ENCODE assay signal across 14 cellular contexts in the genomic region with DNA sequence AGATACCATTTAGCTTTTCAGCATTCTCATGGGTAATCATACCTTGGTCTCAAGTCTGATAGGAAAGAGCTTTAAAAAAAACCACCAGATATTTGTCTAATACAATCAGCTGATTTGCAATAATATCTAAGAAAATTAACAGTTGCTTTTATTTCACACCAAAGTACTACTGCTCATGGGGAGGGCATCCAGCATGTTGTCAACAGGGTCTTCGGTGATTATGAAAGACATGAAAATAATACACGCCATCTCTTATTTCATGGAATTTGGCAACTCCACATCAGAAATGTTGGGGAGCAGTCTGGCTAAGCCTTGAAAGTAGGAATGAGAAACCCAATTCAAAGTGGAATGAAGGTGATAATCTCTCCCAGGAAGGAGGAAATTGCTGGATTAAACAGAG. TPM values are rescaled to one million over a fixed set of nuclear protein-coding genes. Genes with fewer than 3 reads are reported as not detected.
DNase-seq lines count a peak whose midpoint lies in the region; ATAC-seq and TF ChIP-seq lines count a peak whose summit lies in the region.
"Had no signal": no experiment of that assay in that cellular context is flagged by ENCODE, and none has a peak within 500 bp of the region (broad histone marks: within the 10 kb centered on the region; RNA-seq: fewer than 3 reads in every experiment).

No MANE protein-coding gene starts in this region.

- TF ChIP-seq CTCF in gastroesophageal sphincter (IDR thresholded peaks at IDR 0.05) (no peak), parathyroid adenoma (IDR thresholded peaks at IDR 0.05) (no peak)

- no peak for DNase-seq in activated T-helper 1 cell treated with anti-CD3 and anti-CD28 coated beads, Interleukin-12 subunit alpha, Interleukin-12 subunit beta, Interleukin-2, Interleukin-4 antibody, amounts not matched to agents 30 ng/mL and 10 ng/mL and 1 ng/mL, durations not matched to agents 14 hours and 24 hours and 36 hours (ENCODE audit: low spot score)
- no peak for DNase-seq in epidermal melanocyte (ENCODE audit: insufficient read length, low spot score)
- DNase-seq: BE2C; CD4-positive, alpha-beta memory T cell; DMS79 had no signal

- H3K27me3 ChIP-seq in gastroesophageal sphincter, result no peaks in the 10 kb centered on the region
- no peaks in the 10 kb centered on the region for H3K27me3 ChIP-seq in parathyroid adenoma (ENCODE audit: control insufficient read depth, insufficient read depth, low read length)
- H3K27me3 ChIP-seq in skeletal muscle satellite cell (ENCODE audit: control insufficient read depth, insufficient read depth, low read length), result no peaks in the 10 kb centered on the region
- H3K27me3 ChIP-seq: BE2C had no signal

- ATAC-seq in gastroesophageal sphincter (no peak), HG03139 (IDR thresholded peaks at IDR 0.05; ENCODE audit: unreplicated experiment) (no peak)
- ATAC-seq: A549 had no signal

- H3K9me3 Mint-ChIP-seq in activated T-helper 1 cell treated with anti-CD3 and anti-CD28 coated beads, Interleukin-12 subunit alpha, Interleukin-12 subunit beta, Interleukin-2, Interleukin-4 antibody, amounts not matched to agents 30 ng/mL and 10 ng/mL and 1 ng/mL, durations not matched to agents 14 hours and 24 hours and 36 hours, result no peaks in the 10 kb centered on the region

- WGBS in gastroesophageal sphincter (ENCODE audit: low coverage in 1 of 2), 2 donors, result 72 to 83% methylated on average over 2 of the region's 2 CpGs

- H3K27me3 Mint-ChIP-seq in activated T-helper 1 cell treated with anti-CD3 and anti-CD28 coated beads, Interleukin-12 subunit alpha, Interleukin-12 subunit beta, Interleukin-2, Interleukin-4 antibody, amounts not matched to agents 30 ng/mL and 10 ng/mL and 1 ng/mL, durations not matched to agents 14 hours and 24 hours and 36 hours (ENCODE audit: insufficient read depth), result no peaks in the 10 kb centered on the region
- H3K27me3 Mint-ChIP-seq: CD4-positive, alpha-beta memory T cell had no signal

- no peaks in the 10 kb centered on the region for H3K36me3 ChIP-seq in gastroesophageal sphincter
- no peaks in the 10 kb centered on the region for H3K36me3 ChIP-seq in parathyroid adenoma (ENCODE audit: control insufficient read depth, insufficient read depth, low read length)
- H3K36me3 ChIP-seq in skeletal muscle satellite cell (ENCODE audit: insufficient read depth, low read length), result peaks cover 53% of the 10 kb centered on the region
- H3K36me3 ChIP-seq: BE2C, HAP-1 had no signal

- peaks cover 0 to 6% (median under 1%) of the 10 kb centered on the region in 3 donors for H3K4me1 ChIP-seq in gastroesophageal sphincter
- no peaks in the 10 kb centered on the region for H3K4me1 ChIP-seq in parathyroid adenoma
- peaks cover 24% of the 10 kb centered on the region for H3K4me1 ChIP-seq in skeletal muscle satellite cell (ENCODE audit: control insufficient read depth, insufficient read depth, low read length)
- H3K4me1 ChIP-seq: BE2C, HAP-1 had no signal

- no peak overlapping the region for H3K27ac Mint-ChIP-seq in activated T-helper 1 cell treated with anti-CD3 and anti-CD28 coated beads, Interleukin-12 subunit alpha, Interleukin-12 subunit beta, Interleukin-2, Interleukin-4 antibody, amounts not matched to agents 30 ng/mL and 10 ng/mL and 1 ng/mL, durations not matched to agents 14 hours and 24 hours and 36 hours
- H3K27ac Mint-ChIP-seq: CD4-positive, alpha-beta memory T cell had no signal

- H3K4me2 ChIP-seq in parathyroid adenoma (ENCODE audit: low read length) (no peak overlapping the region), skeletal muscle satellite cell (ENCODE audit: low read length) (peak overlapping the region; percentile 80)
- H3K4me2 ChIP-seq: A549 had no signal

- H3K36me3 Mint-ChIP-seq in activated T-helper 1 cell treated with anti-CD3 and anti-CD28 coated beads, Interleukin-12 subunit alpha, Interleukin-12 subunit beta, Interleukin-2, Interleukin-4 antibody, amounts not matched to agents 30 ng/mL and 10 ng/mL and 1 ng/mL, durations not matched to agents 14 hours and 24 hours and 36 hours (ENCODE audit: low read depth), result no peaks in the 10 kb centered on the region
- H3K36me3 Mint-ChIP-seq: CD4-positive, alpha-beta memory T cell had no signal

- no peak overlapping the region for H3K4me3 Mint-ChIP-seq in activated T-helper 1 cell treated with anti-CD3 and anti-CD28 coated beads, Interleukin-12 subunit alpha, Interleukin-12 subunit beta, Interleukin-2, Interleukin-4 antibody, amounts not matched to agents 30 ng/mL and 10 ng/mL and 1 ng/mL, durations not matched to agents 14 hours and 24 hours and 36 hours
- H3K4me3 Mint-ChIP-seq: CD4-positive, alpha-beta memory T cell had no signal

- H3K9ac ChIP-seq in parathyroid adenoma (no peak overlapping the region), skeletal muscle satellite cell (ENCODE audit: low read depth, low read length) (peak overlapping the region; percentile 89)

- H3K9me3 ChIP-seq in gastroesophageal sphincter, result no peaks in the 10 kb centered on the region
- H3K9me3 ChIP-seq in parathyroid adenoma (ENCODE audit: control insufficient read depth, low read length), result no peaks in the 10 kb centered on the region
- no peaks in the 10 kb centered on the region for H3K9me3 ChIP-seq in skeletal muscle satellite cell (replicated peaks; ENCODE audit: low read length)
- H3K9me3 ChIP-seq: A549, BE2C, HAP-1 had no signal

- H3K27ac ChIP-seq in gastroesophageal sphincter, result peak overlapping the region in 2 of 4 donors; percentile 50 to 73
- H3K27ac ChIP-seq in parathyroid adenoma, result no peak overlapping the region
- H3K27ac ChIP-seq: A549, C4-2B had no signal

- intact Hi-C loops in activated T-helper 1 cell treated with anti-CD3 and anti-CD28 coated beads, Interleukin-12 subunit alpha, Interleukin-12 subunit beta, Interleukin-2, Interleukin-4 antibody, amounts not matched to agents 30 ng/mL and 10 ng/mL and 1 ng/mL, durations not matched to agents 14 hours and 24 hours and 36 hours (cut with micrococcal nuclease), result no loop called here

- no peaks in the 10 kb centered on the region for H3K79me2 ChIP-seq in parathyroid adenoma

- no peak for TF ChIP-seq EP300 in gastroesophageal sphincter (IDR thresholded peaks at IDR 0.05)

- H3K4me3 ChIP-seq in gastroesophageal sphincter (peak overlapping the region; percentile 0 to 10), parathyroid adenoma (ENCODE audit: low read depth, low read length) (no peak overlapping the region), skeletal muscle satellite cell (ENCODE audit: low read length) (peak overlapping the region; percentile 73)
- H3K4me3 ChIP-seq: A549, HAP-1 had no signal

- no peak for TF ChIP-seq POLR2A in gastroesophageal sphincter (IDR thresholded peaks at IDR 0.05)

- H2AFZ ChIP-seq in parathyroid adenoma, result peak overlapping the region; percentile 53

- H3K4me1 Mint-ChIP-seq in activated T-helper 1 cell treated with anti-CD3 and anti-CD28 coated beads, Interleukin-12 subunit alpha, Interleukin-12 subunit beta, Interleukin-2, Interleukin-4 antibody, amounts not matched to agents 30 ng/mL and 10 ng/mL and 1 ng/mL, durations not matched to agents 14 hours and 24 hours and 36 hours (ENCODE audit: low read depth), result no peaks in the 10 kb centered on the region
- H3K4me1 Mint-ChIP-seq: CD4-positive, alpha-beta memory T cell had no signal

RNA-seq across cellular contexts. Expression of a gene that starts 3.0 kb away (rescaled TPM):
- total RNA-seq in gastroesophageal sphincter, result 10 to 100 TPM; 21.8 to 69.1 (median 25.9) TPM
- total RNA-seq in skeletal muscle satellite cell (2012; rRNA removed), result 12.2 and 29.1 TPM in 2 replicates
- total RNA-seq in activated T-helper 1 cell treated with anti-CD3 and anti-CD28 coated beads, Interleukin-12 subunit alpha, Interleukin-12 subunit beta, Interleukin-2, Interleukin-4 antibody, amounts not matched to agents 30 ng/mL and 10 ng/mL and 1 ng/mL, durations not matched to agents 14 hours and 24 hours and 36 hours, result not detected in 2 replicates
- total RNA-seq: CD4-positive, alpha-beta memory T cell; G401; H1 had no signal

RNA-seq across cellular contexts. Expression of a gene that starts 53.7 kb away (rescaled TPM):
- total RNA-seq in gastroesophageal sphincter, result 10 to 100 TPM; 32.6 to 73.1 (median 57.5) TPM
- 123 and 128 TPM in 2 replicates for total RNA-seq in skeletal muscle satellite cell (2012; rRNA removed)
- 197 and 203 TPM in 2 replicates for total RNA-seq in activated T-helper 1 cell treated with anti-CD3 and anti-CD28 coated beads, Interleukin-12 subunit alpha, Interleukin-12 subunit beta, Interleukin-2, Interleukin-4 antibody, amounts not matched to agents 30 ng/mL and 10 ng/mL and 1 ng/mL, durations not matched to agents 14 hours and 24 hours and 36 hours

Comparison
In these comparisons a context has a peak if more than half of its experiments do, and no peak if none do; other contexts are left out.
1. RNA of a gene that starts 3.0 kb away (total RNA-seq): 21.8 to 69.1 TPM in gastroesophageal sphincter; not detected in activated T-helper 1 cell treated with anti-CD3 and anti-CD28 coated beads, Interleukin-12 subunit alpha, Interleukin-12 subunit beta, Interleukin-2, Interleukin-4 antibody, amounts not matched to agents 30 ng/mL and 10 ng/mL and 1 ng/mL, durations not matched to agents 14 hours and 24 hours and 36 hours; every median in the first group is over 10 times any median in the second.